2 cellular contexts compared by ENCODE assay signal in the genomic region with DNA sequence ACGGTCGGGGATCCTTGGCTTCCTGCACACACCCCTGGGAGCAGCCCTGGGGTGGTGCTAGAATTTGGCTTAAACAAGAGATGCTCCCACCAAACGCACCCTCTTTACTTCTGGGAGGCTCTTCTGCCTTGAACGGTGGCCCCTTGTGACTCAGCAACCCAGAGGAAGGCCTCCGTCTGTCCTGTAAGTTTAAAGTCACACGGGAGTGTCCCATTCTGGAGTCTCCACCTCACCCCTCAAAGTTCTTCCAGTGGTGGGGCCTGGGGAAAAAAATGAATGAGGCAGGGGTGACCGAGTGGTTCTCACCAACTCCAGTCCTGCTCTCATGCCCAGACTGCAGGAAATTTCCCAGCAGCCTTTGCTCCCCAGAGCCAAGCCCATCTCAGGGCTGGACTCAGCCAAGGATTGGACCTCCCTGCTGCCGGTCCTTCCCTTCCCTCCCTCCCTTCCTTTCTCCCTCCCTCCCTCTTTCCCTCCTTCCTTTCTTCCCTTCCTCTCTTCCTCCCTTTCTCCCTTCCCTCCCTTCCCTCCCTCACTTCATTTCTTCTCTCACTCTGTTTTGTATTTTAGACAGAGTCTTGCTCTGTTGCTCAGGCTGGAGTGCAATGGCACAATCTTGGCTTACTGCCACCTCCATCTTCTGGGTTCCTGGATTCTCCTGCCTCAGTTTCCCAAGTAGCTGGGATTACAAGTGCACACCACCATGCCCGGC.
TF ChIP-seq lines count a peak whose summit lies in the region.

No MANE protein-coding gene starts in this region.

TF ChIP-seq in A549, 52 proteins besides CTCF, POLR2A, EP300 and RAD21 (continued from another document):
- TF ChIP-seq NPAS2 (CRISPR knock-in tag; IDR thresholded peaks at IDR 0.05; ENCODE audit: borderline replicate concordance): no peak
- TF ChIP-seq, protein P1, sequence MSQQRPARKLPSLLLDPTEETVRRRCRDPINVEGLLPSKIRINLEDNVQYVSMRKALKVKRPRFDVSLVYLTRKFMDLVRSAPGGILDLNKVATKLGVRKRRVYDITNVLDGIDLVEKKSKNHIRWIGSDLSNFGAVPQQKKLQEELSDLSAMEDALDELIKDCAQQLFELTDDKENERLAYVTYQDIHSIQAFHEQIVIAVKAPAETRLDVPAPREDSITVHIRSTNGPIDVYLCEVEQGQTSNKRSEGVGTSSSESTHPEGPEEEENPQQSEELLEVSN (IDR thresholded peaks at IDR 0.05; ENCODE audit: borderline replicate concordance, low read depth): 0 out of 2 replicates have a peak, but pooled peaks have one; percentile 29
- no peak for TF ChIP-seq POLR2AphosphoS2 (conservative IDR thresholded peaks at IDR 0.05; ENCODE audit: low read length)
- TF ChIP-seq, protein P2, sequence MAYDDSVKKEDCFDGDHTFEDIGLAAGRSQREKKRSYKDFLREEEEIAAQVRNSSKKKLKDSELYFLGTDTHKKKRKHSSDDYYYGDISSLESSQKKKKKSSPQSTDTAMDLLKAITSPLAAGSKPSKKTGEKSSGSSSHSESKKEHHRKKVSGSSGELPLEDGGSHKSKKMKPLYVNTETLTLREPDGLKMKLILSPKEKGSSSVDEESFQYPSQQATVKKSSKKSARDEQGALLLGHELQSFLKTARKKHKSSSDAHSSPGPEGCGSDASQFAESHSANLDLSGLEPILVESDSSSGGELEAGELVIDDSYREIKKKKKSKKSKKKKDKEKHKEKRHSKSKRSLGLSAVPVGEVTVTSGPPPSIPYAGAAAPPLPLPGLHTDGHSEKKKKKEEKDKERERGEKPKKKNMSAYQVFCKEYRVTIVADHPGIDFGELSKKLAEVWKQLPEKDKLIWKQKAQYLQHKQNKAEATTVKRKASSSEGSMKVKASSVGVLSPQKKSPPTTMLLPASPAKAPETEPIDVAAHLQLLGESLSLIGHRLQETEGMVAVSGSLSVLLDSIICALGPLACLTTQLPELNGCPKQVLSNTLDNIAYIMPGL (CRISPR knock-in tag; IDR thresholded peaks at IDR 0.05; ENCODE audit: borderline replicate concordance): no peak
- TF ChIP-seq JUN (IDR thresholded peaks at IDR 0.05): peak in 1 of 2 experiments; percentile 74; a peak in 2 of 5 replicates
- TF ChIP-seq, protein P3, sequence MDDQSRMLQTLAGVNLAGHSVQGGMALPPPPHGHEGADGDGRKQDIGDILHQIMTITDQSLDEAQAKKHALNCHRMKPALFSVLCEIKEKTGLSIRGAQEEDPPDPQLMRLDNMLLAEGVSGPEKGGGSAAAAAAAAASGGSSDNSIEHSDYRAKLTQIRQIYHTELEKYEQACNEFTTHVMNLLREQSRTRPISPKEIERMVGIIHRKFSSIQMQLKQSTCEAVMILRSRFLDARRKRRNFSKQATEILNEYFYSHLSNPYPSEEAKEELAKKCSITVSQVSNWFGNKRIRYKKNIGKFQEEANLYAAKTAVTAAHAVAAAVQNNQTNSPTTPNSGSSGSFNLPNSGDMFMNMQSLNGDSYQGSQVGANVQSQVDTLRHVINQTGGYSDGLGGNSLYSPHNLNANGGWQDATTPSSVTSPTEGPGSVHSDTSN (IDR thresholded peaks at IDR 0.05): peak; percentile 79
- TF ChIP-seq, protein P4, sequence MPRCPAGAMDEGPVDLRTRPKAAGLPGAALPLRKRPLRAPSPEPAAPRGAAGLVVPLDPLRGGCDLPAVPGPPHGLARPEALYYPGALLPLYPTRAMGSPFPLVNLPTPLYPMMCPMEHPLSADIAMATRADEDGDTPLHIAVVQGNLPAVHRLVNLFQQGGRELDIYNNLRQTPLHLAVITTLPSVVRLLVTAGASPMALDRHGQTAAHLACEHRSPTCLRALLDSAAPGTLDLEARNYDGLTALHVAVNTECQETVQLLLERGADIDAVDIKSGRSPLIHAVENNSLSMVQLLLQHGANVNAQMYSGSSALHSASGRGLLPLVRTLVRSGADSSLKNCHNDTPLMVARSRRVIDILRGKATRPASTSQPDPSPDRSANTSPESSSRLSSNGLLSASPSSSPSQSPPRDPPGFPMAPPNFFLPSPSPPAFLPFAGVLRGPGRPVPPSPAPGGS (IDR thresholded peaks at IDR 0.05): 0 out of 3 replicates have a peak, but pooled peaks have one; percentile 70

TF ChIP-seq in HCT116, 20 proteins besides CTCF, POLR2A, EP300 and RAD21 (continued from another document):
- TF ChIP-seq FOSL1 (IDR thresholded peaks at IDR 0.05; ENCODE audit: low read depth) (no peak), ELF1 (IDR thresholded peaks at IDR 0.05; ENCODE audit: borderline replicate concordance, low read depth) (no peak), ZFX (IDR thresholded peaks at IDR 0.05) (peak; percentile 56; the same call in 1 of the 2 replicates), YY1 (IDR thresholded peaks at IDR 0.05; ENCODE audit: extremely low read depth, insufficient replicate concordance, low read depth, low read length) (peak; percentile 9), SP1 (IDR thresholded peaks at IDR 0.05; ENCODE audit: low read depth) (peak; percentile 55)
